21 cellular contexts compared by ENCODE assay signal in genomic region chr6:130888246-130888645, GRCh38.
"Had no signal": no experiment of that assay in that cellular context is flagged by ENCODE, and none has a peak within 500 bp of the region (broad histone marks: within the 10 kb centered on the region; RNA-seq: fewer than 3 reads in every experiment).

No MANE protein-coding gene starts in this region.

- H3K4me1 ChIP-seq: parathyroid adenoma, uterus had no signal

- H3K27ac ChIP-seq: neutrophil, parathyroid adenoma, sigmoid colon had no signal

- H3K9me3 Mint-ChIP-seq: brain; central memory CD8-positive, alpha-beta T cell; naive thymus-derived CD8-positive, alpha-beta T cell; stimulated activated naive B cell treated with anti-CD40 and anti-IgM and Interleukin-4, amounts not matched to agents 10 μg/mL and 1 μg/mL and 100 μg/mL, for 72 hours had no signal

- ATAC-seq: left lobe of liver; naive thymus-derived CD8-positive, alpha-beta T cell; stimulated activated naive B cell treated with anti-CD40 and anti-IgM and Interleukin-4, amounts not matched to agents 10 μg/mL and 1 μg/mL and 100 μg/mL, for 72 hours had no signal

- H3K36me3 ChIP-seq: neutrophil, uterus had no signal

- H3K9ac ChIP-seq: parathyroid adenoma had no signal

- H3K27me3 ChIP-seq: neutrophil, sigmoid colon, tibial nerve, uterus had no signal

- H2AFZ ChIP-seq: parathyroid adenoma had no signal

- H3K9me3 ChIP-seq: neutrophil, sigmoid colon, tibial nerve, uterus had no signal

- H3K36me3 Mint-ChIP-seq: activated naive CD8-positive, alpha-beta T cell had no signal

- H3K4me3 Mint-ChIP-seq: activated naive CD8-positive, alpha-beta T cell; brain; central memory CD8-positive, alpha-beta T cell; naive thymus-derived CD8-positive, alpha-beta T cell; stimulated activated naive B cell treated with anti-CD40 and anti-IgM and Interleukin-4, amounts not matched to agents 10 μg/mL and 1 μg/mL and 100 μg/mL, for 72 hours had no signal

- H3K4me3 ChIP-seq: sigmoid colon, tibial nerve, uterus had no signal

- H3K79me2 ChIP-seq: parathyroid adenoma had no signal

- DNase-seq: activated CD4-positive, alpha-beta T cell treated with anti-CD3 and anti-CD28 coated beads, Interleukin-2, amount 50 U/mL, for 4 hours; activated gamma-delta T cell treated with Interleukin-2 at 50 U/mL for 16 hours; cortex of kidney; effector CD4-positive, alpha-beta T cell; foreskin fibroblast; mesendoderm; naive thymus-derived CD8-positive, alpha-beta T cell; sigmoid colon; stimulated activated CD4-positive, alpha-beta T cell treated with anti-CD3 and anti-CD28 coated beads, Interleukin-4, amount 100 ng/mL, for 24 hours; stimulated activated naive B cell treated with anti-CD40 and anti-IgM and Interleukin-4, amounts not matched to agents 10 μg/mL and 1 μg/mL and 100 μg/mL, for 72 hours; SW 1271; uterus had no signal

- FAIRE-seq: keratinocyte, TTC549 had no signal

- H3K27ac Mint-ChIP-seq: activated naive CD8-positive, alpha-beta T cell; naive thymus-derived CD8-positive, alpha-beta T cell; stimulated activated naive B cell treated with anti-CD40 and anti-IgM and Interleukin-4, amounts not matched to agents 10 μg/mL and 1 μg/mL and 100 μg/mL, for 72 hours had no signal

- H3K4me1 Mint-ChIP-seq: brain; central memory CD8-positive, alpha-beta T cell had no signal

- H3K27me3 Mint-ChIP-seq: activated naive CD8-positive, alpha-beta T cell; brain; central memory CD8-positive, alpha-beta T cell; naive thymus-derived CD8-positive, alpha-beta T cell; stimulated activated naive B cell treated with anti-CD40 and anti-IgM and Interleukin-4, amounts not matched to agents 10 μg/mL and 1 μg/mL and 100 μg/mL, for 72 hours had no signal
